In genomic region chr3:117836296-117836695, GRCh38 we compare ENCODE assay signal across 22 cellular contexts.
"Had no signal": no experiment of that assay in that cellular context is flagged by ENCODE, and none has a peak within 500 bp of the region (broad histone marks: within the 10 kb centered on the region; RNA-seq: fewer than 3 reads in every experiment).

No MANE protein-coding gene starts in this region.

- H3K4me3 ChIP-seq: colonic mucosa, esophagus muscularis mucosa, lung, pancreas, right lobe of liver, thoracic aorta, tibial nerve, upper lobe of left lung had no signal

- H3K27me3 ChIP-seq: colonic mucosa, esophagus muscularis mucosa, neutrophil, pancreas, right lobe of liver, tibial nerve, upper lobe of left lung had no signal

- H3K9me3 ChIP-seq: colonic mucosa, esophagus muscularis mucosa, neutrophil, pancreas, right lobe of liver, thoracic aorta, tibial nerve, upper lobe of left lung had no signal

- DNase-seq: colonic mucosa; dermis blood vessel endothelial cell; effector memory CD4-positive, alpha-beta T cell; hypothalamus; natural killer cell; pancreas; right lobe of liver; small intestine; stimulated activated CD4-positive, alpha-beta T cell treated with anti-CD3 and anti-CD28 coated beads, Interleukin-15, amount 100 ng/mL, for 24 hours; stimulated activated CD4-positive, alpha-beta T cell treated with anti-CD3 and anti-CD28 coated beads, Interleukin-2, amount 100 ng/mL, for 48 hours; stimulated activated naive B cell treated with anti-CD40 and anti-IgM and Interleukin-4, amounts not matched to agents 10 μg/mL and 1 μg/mL and 100 μg/mL, for 72 hours; upper lobe of left lung had no signal

- ATAC-seq: left lobe of liver; natural killer cell; pancreas; right lobe of liver; stimulated activated naive B cell treated with anti-CD40 and anti-IgM and Interleukin-4, amounts not matched to agents 10 μg/mL and 1 μg/mL and 100 μg/mL, for 72 hours had no signal

- FAIRE-seq: endothelial cell of umbilical vein, frontal cortex, keratinocyte, pancreas, small intestine, urothelium cell line had no signal

- H3K36me3 ChIP-seq: colonic mucosa, esophagus muscularis mucosa, neutrophil, pancreas, right lobe of liver, thoracic aorta, tibial nerve, upper lobe of left lung had no signal

- H3K4me1 ChIP-seq: colonic mucosa, esophagus muscularis mucosa, pancreas, right lobe of liver, tibial nerve, upper lobe of left lung had no signal

- H3K27ac ChIP-seq: colonic mucosa, esophagus muscularis mucosa, neutrophil, pancreas, right lobe of liver, thoracic aorta, tibial nerve, upper lobe of left lung had no signal
